Comparison of ENCODE assay signal across 9 cellular contexts in genomic region chr4:182938213-182938645, GRCh38. TPM values are rescaled to one million over a fixed set of nuclear protein-coding genes. Genes with fewer than 3 reads are reported as not detected.
A peak's percentile ranks its signal among the peaks of the same experiment; 100 is the strongest.
DNase-seq lines count a peak whose midpoint lies in the region; ATAC-seq and TF ChIP-seq lines count a peak whose summit lies in the region.
"Had no signal": no experiment of that assay in that cellular context is flagged by ENCODE, and none has a peak within 500 bp of the region (broad histone marks: within the 10 kb centered on the region; RNA-seq: fewer than 3 reads in every experiment).

No MANE protein-coding gene starts in this region.

- no peak overlapping the region for H3K4me3 ChIP-seq in CD4-positive, CD25-positive, alpha-beta regulatory T cell (ENCODE audit: low read depth, low read length)
- no peak overlapping the region for H3K4me3 ChIP-seq in naive thymus-derived CD4-positive, alpha-beta T cell (ENCODE audit: low read length)

- CTCF ChIA-PET in naive thymus-derived CD4-positive, alpha-beta T cell (lab: Charles Lee), result interaction anchor here (0.5 to 3.1 kb wide), 10 partner anchors 11 to 442 kb away, joined by 3 to 16 read pairs (median 4); no protein-coding TSS in a partner anchor

- peaks cover 0 to 2% (median 0%) of the 10 kb centered on the region in 7 donors for H3K9me3 Mint-ChIP-seq in CD4-positive, CD25-positive, alpha-beta regulatory T cell
- H3K9me3 Mint-ChIP-seq in endothelial cell (ENCODE audit: unreplicated experiment), result no peaks in the 10 kb centered on the region
- H3K9me3 Mint-ChIP-seq in naive thymus-derived CD4-positive, alpha-beta T cell, result no peaks in the 10 kb centered on the region
- H3K9me3 Mint-ChIP-seq: T-helper 1 cell treated with Interleukin-12 subunit alpha and Interleukin-12 subunit beta and Interleukin-4 antibody, amounts not matched to agents 30 μg/mL and 1 μg/mL, for 36 hours had no signal

- H3K36me3 ChIP-seq in CD4-positive, CD25-positive, alpha-beta regulatory T cell (ENCODE audit: control insufficient read depth, insufficient read depth, low read length), result no peaks in the 10 kb centered on the region
- H3K36me3 ChIP-seq in naive thymus-derived CD4-positive, alpha-beta T cell (ENCODE audit: control insufficient read depth in 2 of 3, insufficient read depth in 3 of 3, low read length in 3 of 3), result no peaks in the 10 kb centered on the region

- peak; percentile 83 to 89 for ATAC-seq in CD4-positive, CD25-positive, alpha-beta regulatory T cell (ENCODE audit: low read depth in 2 of 2)
- ATAC-seq in HG03159 (IDR thresholded peaks at IDR 0.05; ENCODE audit: unreplicated experiment), result peak; percentile 94
- peak; percentile 96 for ATAC-seq in naive thymus-derived CD4-positive, alpha-beta T cell

- H3K27me3 Mint-ChIP-seq in CD4-positive, CD25-positive, alpha-beta regulatory T cell, result peaks cover 10% of the 10 kb centered on the region
- H3K27me3 Mint-ChIP-seq in endothelial cell (ENCODE audit: unreplicated experiment), result no peaks in the 10 kb centered on the region
- peaks cover 12 to 27% (median 15%) of the 10 kb centered on the region in 5 donors for H3K27me3 Mint-ChIP-seq in naive thymus-derived CD4-positive, alpha-beta T cell

- peak overlapping the region in 1 of 3 donors; percentile 31 for H3K27ac Mint-ChIP-seq in CD4-positive, CD25-positive, alpha-beta regulatory T cell
- no peak overlapping the region for H3K27ac Mint-ChIP-seq in endothelial cell (ENCODE audit: unreplicated experiment)
- no peak overlapping the region for H3K27ac Mint-ChIP-seq in naive thymus-derived CD4-positive, alpha-beta T cell
- H3K27ac Mint-ChIP-seq: T-helper 1 cell treated with Interleukin-12 subunit alpha and Interleukin-12 subunit beta and Interleukin-4 antibody, amounts not matched to agents 30 μg/mL and 1 μg/mL, for 36 hours had no signal

- H3K9me3 ChIP-seq in CD4-positive, CD25-positive, alpha-beta regulatory T cell (ENCODE audit: control insufficient read depth in 2 of 2, low read length in 2 of 2), result no peaks in the 10 kb centered on the region
- H3K9me3 ChIP-seq in naive thymus-derived CD4-positive, alpha-beta T cell (ENCODE audit: control insufficient read depth in 2 of 3, low read length in 3 of 3), result no peaks in the 10 kb centered on the region

- no peak overlapping the region for H3K27ac ChIP-seq in CD4-positive, CD25-positive, alpha-beta regulatory T cell (ENCODE audit: insufficient read depth, low read length, poor library complexity, severe bottlenecking)
- no peak overlapping the region for H3K27ac ChIP-seq in naive thymus-derived CD4-positive, alpha-beta T cell (ENCODE audit: low read depth, low read length)

- H3K4me3 Mint-ChIP-seq in CD4-positive, CD25-positive, alpha-beta regulatory T cell, result no peak overlapping the region
- no peak overlapping the region for H3K4me3 Mint-ChIP-seq in endothelial cell (ENCODE audit: unreplicated experiment)
- peak overlapping the region in 1 of 10 donors; percentile 21 for H3K4me3 Mint-ChIP-seq in naive thymus-derived CD4-positive, alpha-beta T cell
- H3K4me3 Mint-ChIP-seq: T-helper 1 cell treated with Interleukin-12 subunit alpha and Interleukin-12 subunit beta and Interleukin-4 antibody, amounts not matched to agents 30 μg/mL and 1 μg/mL, for 36 hours had no signal

- POLR2A ChIA-PET in naive thymus-derived CD4-positive, alpha-beta T cell (lab: Charles Lee), result no interaction called here

- H3K27me3 ChIP-seq in CD4-positive, CD25-positive, alpha-beta regulatory T cell (ENCODE audit: control insufficient read depth, insufficient read depth, low read length), result peaks cover 4% of the 10 kb centered on the region
- H3K27me3 ChIP-seq in naive thymus-derived CD4-positive, alpha-beta T cell (ENCODE audit: control insufficient read depth in 2 of 2, insufficient read depth in 2 of 2, low read length in 2 of 2), result no peaks in the 10 kb centered on the region

- H3K4me1 ChIP-seq in CD4-positive, CD25-positive, alpha-beta regulatory T cell (ENCODE audit: control insufficient read depth, insufficient read depth, low read length, poor library complexity, severe bottlenecking), result no peaks in the 10 kb centered on the region
- H3K4me1 ChIP-seq in naive thymus-derived CD4-positive, alpha-beta T cell (ENCODE audit: control insufficient read depth in 2 of 2, insufficient read depth in 2 of 2, low read length in 2 of 2), result no peaks in the 10 kb centered on the region

- TF ChIP-seq CTCF in endothelial cell (IDR thresholded peaks at IDR 0.05; ENCODE audit: unreplicated experiment), result peak; percentile 78

- DNase-seq in CD4-positive, CD25-positive, alpha-beta regulatory T cell, result peak; percentile 32 to 60 (median 51)
- DNase-seq in GM19238 (ENCODE audit: insufficient read length, low spot score) (peak; percentile 47), NCI-H82 treated with DMSO at 0.1 percent for 48 hours (lab: John Stamatoyannopoulos, UW; ENCODE audit: unreplicated experiment) (peak; percentile 24), endothelial cell (ENCODE audit: low spot score) (peak; percentile 88)
- DNase-seq in activated CD8-positive, alpha-beta memory T cell treated with anti-CD3 and anti-CD28 coated beads for 4 hours (ENCODE audit: low read depth in 2 of 2), result peak; percentile 18 to 24
- DNase-seq in naive thymus-derived CD4-positive, alpha-beta T cell, result peak; percentile 26 to 76 (median 48)
- peak; percentile 23 to 57 (median 30) for DNase-seq in stimulated activated naive CD4-positive, alpha-beta T cell (lab: John Stamatoyannopoulos, UW)

- intact Hi-C loops in naive thymus-derived CD4-positive, alpha-beta T cell (cut with micrococcal nuclease), result loop anchor here (1.0 to 10.0 kb wide), 7 partner anchors 21 to 469 kb away; partner anchors contain the start of gene DCTD (in 1 of the 2)

- H3K36me3 Mint-ChIP-seq in CD4-positive, CD25-positive, alpha-beta regulatory T cell, result no peaks in the 10 kb centered on the region
- H3K36me3 Mint-ChIP-seq in endothelial cell (ENCODE audit: low read depth, unreplicated experiment), result no peaks in the 10 kb centered on the region
- H3K36me3 Mint-ChIP-seq in naive thymus-derived CD4-positive, alpha-beta T cell, result no peaks in the 10 kb centered on the region

- peaks cover 0 to 8% (median 2%) of the 10 kb centered on the region in 4 donors for H3K4me1 Mint-ChIP-seq in CD4-positive, CD25-positive, alpha-beta regulatory T cell
- H3K4me1 Mint-ChIP-seq in endothelial cell (ENCODE audit: unreplicated experiment), result no peaks in the 10 kb centered on the region
- peaks cover 0 to 4% (median 0%) of the 10 kb centered on the region in 7 donors for H3K4me1 Mint-ChIP-seq in naive thymus-derived CD4-positive, alpha-beta T cell

RNA-seq across cellular contexts. Expression of gene DCTD, which starts 21.0 kb away (rescaled TPM):
- total RNA-seq in CD4-positive, CD25-positive, alpha-beta regulatory T cell, result 57.5 TPM
- polyA plus RNA-seq in CD4-positive, CD25-positive, alpha-beta regulatory T cell, result 100 to 1,000 TPM in 1 of 4 donors, 10 to 100 TPM in 3; 84.1 to 104 (median 89.2) TPM
- total RNA-seq in endothelial cell (ENCODE audit: unreplicated experiment), result 115 TPM
- total RNA-seq in naive thymus-derived CD4-positive, alpha-beta T cell, result 10 to 100 TPM; 61.4 to 76.2 (median 68.9) TPM
- 10 to 100 TPM; 76.3 to 84.7 TPM for polyA plus RNA-seq in naive thymus-derived CD4-positive, alpha-beta T cell

Comparison
In these comparisons a context has a peak if more than half of its experiments do, and no peak if none do; other contexts are left out.
1. DNase-seq: peak in every context shown above with its lines; median percentile 88 in endothelial cell; 51 in CD4-positive, CD25-positive, alpha-beta regulatory T cell; 48 in naive thymus-derived CD4-positive, alpha-beta T cell; 47 in GM19238; 30 in stimulated activated naive CD4-positive, alpha-beta T cell; 24 in NCI-H82 treated with DMSO at 0.1 percent for 48 hours; 21 in activated CD8-positive, alpha-beta memory T cell treated with anti-CD3 and anti-CD28 coated beads for 4 hours.